ENCODE assay signal across 23 cellular contexts in the genomic region with DNA sequence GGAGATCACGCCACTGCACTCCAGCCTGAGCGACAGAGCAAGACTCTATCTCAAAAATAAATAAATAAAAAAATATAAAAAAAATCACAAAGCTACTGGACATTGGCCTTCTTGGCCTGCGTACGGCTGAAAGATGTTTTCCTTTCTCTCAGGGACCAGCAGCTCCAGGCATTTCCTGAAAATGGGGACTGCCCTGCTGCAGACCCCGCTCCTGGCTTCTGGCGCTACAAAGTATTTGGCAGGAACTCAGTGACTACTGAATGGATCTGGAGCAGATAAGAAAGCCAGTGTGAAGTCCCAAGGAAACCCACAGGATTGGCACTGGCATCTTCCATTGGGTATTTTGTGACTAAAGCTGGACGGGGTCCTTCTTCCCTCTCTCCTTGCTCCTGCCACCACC.
"Had no signal": no experiment of that assay in that cellular context is flagged by ENCODE, and none has a peak within 500 bp of the region (broad histone marks: within the 10 kb centered on the region; RNA-seq: fewer than 3 reads in every experiment).

No MANE protein-coding gene starts in this region.

- H3K4me3 Mint-ChIP-seq: activated CD4-positive, alpha-beta memory T cell treated with anti-CD3 and anti-CD28 coated beads for 36 hours; activated naive CD4-positive, alpha-beta T cell treated with anti-CD3 and anti-CD28 coated beads for 36 hours; activated naive CD8-positive, alpha-beta T cell treated with anti-CD3 and anti-CD28 coated beads for 36 hours; activated T-helper 1 cell treated with anti-CD3 and anti-CD28 coated beads, Interleukin-12 subunit alpha, Interleukin-12 subunit beta, Interleukin-2, Interleukin-4 antibody, amounts not matched to agents 30 ng/mL and 10 ng/mL and 1 ng/mL, durations not matched to agents 14 hours and 24 hours and 36 hours; memory B cell; naive thymus-derived CD4-positive, alpha-beta T cell; T-cell had no signal

- ATAC-seq: activated CD4-positive, CD25-positive, alpha-beta regulatory T cell treated with anti-CD3 and anti-CD28 coated beads, Interleukin-2, amount 50 U/mL, for 24 hours; left cardiac atrium; naive thymus-derived CD4-positive, alpha-beta T cell; right lobe of liver; stimulated activated naive CD8-positive, alpha-beta T cell treated with anti-CD3 and anti-CD28 coated beads, Interleukin-15, Interleukin-2, amounts not matched to agents 100 U/mL and 50 U/mL, for 24 hours; T-cell had no signal

- H3K27me3 Mint-ChIP-seq: activated CD4-positive, alpha-beta memory T cell treated with anti-CD3 and anti-CD28 coated beads for 36 hours; activated naive CD8-positive, alpha-beta T cell treated with anti-CD3 and anti-CD28 coated beads for 36 hours; memory B cell; naive thymus-derived CD4-positive, alpha-beta T cell; T-cell had no signal

- H2AFZ ChIP-seq: hepatocyte had no signal

- H3K4me3 ChIP-seq: adrenal gland, hepatocyte, right lobe of liver, testis, transverse colon had no signal

- H3K9me3 ChIP-seq: adrenal gland, right lobe of liver, testis, transverse colon had no signal

- H3K27ac ChIP-seq: adrenal gland, hepatocyte, right lobe of liver, testis, transverse colon, WERI-Rb-1 had no signal

- H3K27me3 ChIP-seq: adrenal gland, hepatocyte, right lobe of liver, testis, transverse colon had no signal

- H3K79me2 ChIP-seq: hepatocyte had no signal

- H3K4me1 ChIP-seq: right lobe of liver had no signal

- H3K9me3 Mint-ChIP-seq: activated CD4-positive, alpha-beta memory T cell treated with anti-CD3 and anti-CD28 coated beads for 36 hours; activated naive CD4-positive, alpha-beta T cell treated with anti-CD3 and anti-CD28 coated beads for 36 hours; activated naive CD8-positive, alpha-beta T cell treated with anti-CD3 and anti-CD28 coated beads for 36 hours; activated T-helper 1 cell treated with anti-CD3 and anti-CD28 coated beads, Interleukin-12 subunit alpha, Interleukin-12 subunit beta, Interleukin-2, Interleukin-4 antibody, amounts not matched to agents 30 ng/mL and 10 ng/mL and 1 ng/mL, durations not matched to agents 14 hours and 24 hours and 36 hours; memory B cell; naive thymus-derived CD4-positive, alpha-beta T cell; T-cell had no signal

- H3K27ac Mint-ChIP-seq: activated CD4-positive, alpha-beta memory T cell treated with anti-CD3 and anti-CD28 coated beads for 36 hours; activated naive CD4-positive, alpha-beta T cell treated with anti-CD3 and anti-CD28 coated beads for 36 hours; activated naive CD8-positive, alpha-beta T cell treated with anti-CD3 and anti-CD28 coated beads for 36 hours; activated T-helper 1 cell treated with anti-CD3 and anti-CD28 coated beads, Interleukin-12 subunit alpha, Interleukin-12 subunit beta, Interleukin-2, Interleukin-4 antibody, amounts not matched to agents 30 ng/mL and 10 ng/mL and 1 ng/mL, durations not matched to agents 14 hours and 24 hours and 36 hours; memory B cell had no signal

- H3K4me2 ChIP-seq: hepatocyte had no signal

- DNase-seq: activated CD4-positive, alpha-beta memory T cell treated with anti-CD3 and anti-CD28 coated beads for 36 hours; activated CD4-positive, alpha-beta T cell treated with anti-CD3 and anti-CD28 coated beads for 48 hours; activated CD8-positive, alpha-beta memory T cell treated with anti-CD3 and anti-CD28 coated beads, Interleukin-2, amount 50 U/mL, for 4 hours; activated effector memory CD4-positive, alpha-beta T cell treated with anti-CD3 and anti-CD28 coated beads, Interleukin-2, amount 50 U/mL, for 16 hours; activated naive CD4-positive, alpha-beta T cell treated with anti-CD3 and anti-CD28 coated beads for 36 hours; activated naive CD8-positive, alpha-beta T cell treated with anti-CD3 and anti-CD28 coated beads for 36 hours; activated T-cell treated with anti-CD3 and anti-CD28 coated beads, Interleukin-2, amount 50 U/mL, for 1 hour; adrenal gland; cortex of kidney; left cardiac atrium; midbrain; naive thymus-derived CD4-positive, alpha-beta T cell; right lobe of liver; stimulated activated CD4-positive, alpha-beta T cell treated with anti-CD3 and anti-CD28 coated beads, Interleukin-2, amount 100 ng/mL, for 48 hours; stimulated activated naive CD8-positive, alpha-beta T cell treated with anti-CD3 and anti-CD28 coated beads, Interleukin-15, Interleukin-2, amounts not matched to agents 100 U/mL and 50 U/mL, for 24 hours; T-cell; testis; transverse colon; WERI-Rb-1 had no signal
